25 cellular contexts compared by ENCODE assay signal in genomic region chr19:54506079-54506478, GRCh38. TPM values are rescaled to one million over a fixed set of nuclear protein-coding genes. Genes with fewer than 3 reads are reported as not detected.
DNase-seq lines count a peak whose midpoint lies in the region; ATAC-seq, FAIRE-seq and TF ChIP-seq lines count a peak whose summit lies in the region.
"Had no signal": no experiment of that assay in that cellular context is flagged by ENCODE, and none has a peak within 500 bp of the region (broad histone marks: within the 10 kb centered on the region; RNA-seq: fewer than 3 reads in every experiment).

No MANE protein-coding gene starts in this region.

- no peak overlapping the region for H3K4me3 ChIP-seq in HCT116 (replicated peaks in 1 of 2; ENCODE audit: low read depth in 1 of 2, low read length in 2 of 2)
- H3K4me3 ChIP-seq: GM12878, MG63 had no signal

- peaks cover 0 to 8% of the 10 kb centered on the region in 2 experiments; a peak in 2 of 4 replicates for H3K4me1 ChIP-seq in HCT116 (ENCODE audit: control insufficient read depth in 1 of 2, insufficient read depth in 2 of 2, low read length in 2 of 2)

- H3K36me3 Mint-ChIP-seq in T-helper 2 cell treated with Interferon-gamma antibody and Interleukin-4, amounts not matched to agents 5 μg/mL and 100 μg/mL, for 36 hours (ENCODE audit: low read depth), result peaks cover 4% of the 10 kb centered on the region
- H3K36me3 Mint-ChIP-seq in T-helper 17 cell (ENCODE audit: low read depth), result no peaks in the 10 kb centered on the region
- H3K36me3 Mint-ChIP-seq in natural killer cell treated with Interleukin-12 subunit alpha and Interleukin-12 subunit beta and Interleukin-15 and Interleukin-18, amount 100 ng/mL, for 72 hours, result peaks cover 7% of the 10 kb centered on the region

- CTCF ChIA-PET in HCT116 (lab: Charles Lee), result interaction anchor here (0.6 kb wide), 1 partner anchor 239 kb away, joined by 7 read pairs; no protein-coding TSS in a partner anchor

- H3K36me3 ChIP-seq in HCT116 (ENCODE audit: control insufficient read depth in 1 of 2, insufficient read depth in 2 of 2, low read length in 2 of 2), result no peaks in the 10 kb centered on the region
- H3K36me3 ChIP-seq: MG63 had no signal

- H3K27me3 Mint-ChIP-seq in T-helper 2 cell treated with Interferon-gamma antibody and Interleukin-4, amounts not matched to agents 5 μg/mL and 100 μg/mL, for 36 hours (ENCODE audit: low read depth), result no peaks in the 10 kb centered on the region
- H3K27me3 Mint-ChIP-seq in T-helper 17 cell, result peaks cover 49% of the 10 kb centered on the region
- no peaks in the 10 kb centered on the region for H3K27me3 Mint-ChIP-seq in natural killer cell treated with Interleukin-12 subunit alpha and Interleukin-12 subunit beta and Interleukin-15 and Interleukin-18, amount 100 ng/mL, for 72 hours

- intact Hi-C loops in HCT116 (cut with micrococcal nuclease), result no loop called here

- peaks cover 28% of the 10 kb centered on the region for H3K4me1 Mint-ChIP-seq in T-helper 2 cell treated with Interferon-gamma antibody and Interleukin-4, amounts not matched to agents 5 μg/mL and 100 μg/mL, for 36 hours (ENCODE audit: low read depth)
- peaks cover 9% of the 10 kb centered on the region for H3K4me1 Mint-ChIP-seq in T-helper 17 cell
- H3K4me1 Mint-ChIP-seq in natural killer cell treated with Interleukin-12 subunit alpha and Interleukin-12 subunit beta and Interleukin-15 and Interleukin-18, amount 100 ng/mL, for 72 hours (ENCODE audit: low read depth in 2 of 2), result peaks cover 40 to 55% of the 10 kb centered on the region in 2 donors

- ATAC-seq in HCT116 (no peak), T-helper 17 cell (no peak), HG03565 (IDR thresholded peaks at IDR 0.05; ENCODE audit: unreplicated experiment) (no peak)
- ATAC-seq in natural killer cell treated with Interleukin-12 subunit alpha and Interleukin-12 subunit beta and Interleukin-15 and Interleukin-18, amount 100 ng/mL, for 72 hours, result no peak
- ATAC-seq: GM12878, Panc1 had no signal

- no peak overlapping the region for H3K27ac ChIP-seq in HCT116 (ENCODE audit: low read depth, low read length)
- H3K27ac ChIP-seq: 22Rv1, HL-60 had no signal

- POLR2A ChIA-PET in HCT116 (lab: Charles Lee), result no interaction called here

- no peaks in the 10 kb centered on the region for H3K9me2 ChIP-seq in HCT116 (ENCODE audit: insufficient read depth)

- H3K9me3 ChIP-seq in HCT116 (ENCODE audit: control insufficient read depth in 1 of 2, insufficient read depth in 1 of 2, low read depth in 1 of 2, low read length in 2 of 2) (no peaks in the 10 kb centered on the region), T-helper 17 cell (ENCODE audit: control insufficient read depth, low read length, poor library complexity, severe bottlenecking) (no peaks in the 10 kb centered on the region)
- H3K9me3 ChIP-seq: MG63 had no signal

- no peak overlapping the region for H3K27ac Mint-ChIP-seq in T-helper 2 cell treated with Interferon-gamma antibody and Interleukin-4, amounts not matched to agents 5 μg/mL and 100 μg/mL, for 36 hours
- H3K27ac Mint-ChIP-seq in T-helper 17 cell, result peak overlapping the region; percentile 19
- peak overlapping the region; percentile 30 to 75 for H3K27ac Mint-ChIP-seq in natural killer cell treated with Interleukin-12 subunit alpha and Interleukin-12 subunit beta and Interleukin-15 and Interleukin-18, amount 100 ng/mL, for 72 hours

- RAD21 ChIA-PET in HCT116 (lab: Charles Lee; ENCODE audit: low non-redundant PET in 1 of 2, low total read pairs in 2 of 2, uncharacterized antibody in 2 of 2, unreplicated experiment in 2 of 2), result no interaction called here

- FAIRE-seq in HTR-8/SVneo (lab: Jason Lieb, UNC), result no peak

- H3K4me2 ChIP-seq in HCT116 (ENCODE audit: low read length), result peak overlapping the region; percentile 28; the same call in 1 of the 2 replicates

- H3K4me3 Mint-ChIP-seq in T-helper 2 cell treated with Interferon-gamma antibody and Interleukin-4, amounts not matched to agents 5 μg/mL and 100 μg/mL, for 36 hours, result peak overlapping the region; percentile 3
- no peak overlapping the region for H3K4me3 Mint-ChIP-seq in T-helper 17 cell
- H3K4me3 Mint-ChIP-seq in natural killer cell treated with Interleukin-12 subunit alpha and Interleukin-12 subunit beta and Interleukin-15 and Interleukin-18, amount 100 ng/mL, for 72 hours, result peak overlapping the region; percentile 63

- no peak for TF ChIP-seq RAD21 in HCT116 (IDR thresholded peaks at IDR 0.05; ENCODE audit: low read depth)

- TF ChIP-seq CTCF in HCT116 (IDR thresholded peaks at IDR 0.05 in 2 of 3, conservative IDR thresholded peaks at IDR 0.05 in 1 of 3; ENCODE audit: borderline replicate concordance in 1 of 3, insufficient read depth in 1 of 3, low read depth in 2 of 3, low read length in 2 of 3), result no peak

- no peaks in the 10 kb centered on the region for H3K27me3 ChIP-seq in HCT116 (ENCODE audit: insufficient read depth, low read length)

- H3K79me2 ChIP-seq in HCT116 (ENCODE audit: insufficient read depth, low read length), result no peaks in the 10 kb centered on the region

- no peak for DNase-seq in T-helper 2 cell treated with Interferon-gamma antibody and Interleukin-4, amounts not matched to agents 5 μg/mL and 100 μg/mL, for 36 hours (ENCODE audit: low spot score)
- DNase-seq in T-helper 2 cell (no peak), HCT116 (ENCODE audit: low read depth, low spot score) (no peak), T-helper 17 cell (no peak), ecto neural progenitor cell (ENCODE audit: low spot score) (no peak), HTR-8/SVneo (ENCODE audit: insufficient read length, low spot score) (no peak)
- no peak for DNase-seq in natural killer cell treated with Interleukin-12 subunit alpha and Interleukin-12 subunit beta and Interleukin-15 and Interleukin-18, amount 100 ng/mL, for 72 hours (ENCODE audit: low spot score)
- DNase-seq: AML-193, DMS153, EL, GOT3, IMR-90, MG63, NCI-H1048, NCI-H1436, NCI-H1930, NCI-H226, NCI-H524 treated with DMSO at 0.1 percent for 48 hours, Right ventricle myocardium superior had no signal

- H4K20me1 ChIP-seq in HCT116 (ENCODE audit: insufficient read depth), result no peaks in the 10 kb centered on the region

- no peak overlapping the region for H3K9ac ChIP-seq in HCT116 (ENCODE audit: low read length)

- no peaks in the 10 kb centered on the region for H3K9me3 Mint-ChIP-seq in T-helper 2 cell treated with Interferon-gamma antibody and Interleukin-4, amounts not matched to agents 5 μg/mL and 100 μg/mL, for 36 hours
- H3K9me3 Mint-ChIP-seq in natural killer cell treated with Interleukin-12 subunit alpha and Interleukin-12 subunit beta and Interleukin-15 and Interleukin-18, amount 100 ng/mL, for 72 hours, result no peaks in the 10 kb centered on the region

- BruUV-seq in HCT116 (replicated peaks; lab: Mats Ljungman, UMichigan), result no TSS peak

- H2AFZ ChIP-seq in HCT116 (ENCODE audit: low read depth, low read length, poor library complexity, severe bottlenecking), result no peak overlapping the region

- TF ChIP-seq POLR2A in HCT116 (IDR thresholded peaks at IDR 0.05; ENCODE audit: borderline replicate concordance, extremely low read depth, insufficient read depth, insufficient read length), result no peak

TF ChIP-seq in HCT116, 20 proteins besides CTCF, POLR2A, EP300 and RAD21 (continues in another document):
- TF ChIP-seq EGR1 (IDR thresholded peaks at IDR 0.05; ENCODE audit: low read depth) (no peak), SRF (IDR thresholded peaks at IDR 0.05; ENCODE audit: low read depth) (no peak)
- TF ChIP-seq, protein P1, sequence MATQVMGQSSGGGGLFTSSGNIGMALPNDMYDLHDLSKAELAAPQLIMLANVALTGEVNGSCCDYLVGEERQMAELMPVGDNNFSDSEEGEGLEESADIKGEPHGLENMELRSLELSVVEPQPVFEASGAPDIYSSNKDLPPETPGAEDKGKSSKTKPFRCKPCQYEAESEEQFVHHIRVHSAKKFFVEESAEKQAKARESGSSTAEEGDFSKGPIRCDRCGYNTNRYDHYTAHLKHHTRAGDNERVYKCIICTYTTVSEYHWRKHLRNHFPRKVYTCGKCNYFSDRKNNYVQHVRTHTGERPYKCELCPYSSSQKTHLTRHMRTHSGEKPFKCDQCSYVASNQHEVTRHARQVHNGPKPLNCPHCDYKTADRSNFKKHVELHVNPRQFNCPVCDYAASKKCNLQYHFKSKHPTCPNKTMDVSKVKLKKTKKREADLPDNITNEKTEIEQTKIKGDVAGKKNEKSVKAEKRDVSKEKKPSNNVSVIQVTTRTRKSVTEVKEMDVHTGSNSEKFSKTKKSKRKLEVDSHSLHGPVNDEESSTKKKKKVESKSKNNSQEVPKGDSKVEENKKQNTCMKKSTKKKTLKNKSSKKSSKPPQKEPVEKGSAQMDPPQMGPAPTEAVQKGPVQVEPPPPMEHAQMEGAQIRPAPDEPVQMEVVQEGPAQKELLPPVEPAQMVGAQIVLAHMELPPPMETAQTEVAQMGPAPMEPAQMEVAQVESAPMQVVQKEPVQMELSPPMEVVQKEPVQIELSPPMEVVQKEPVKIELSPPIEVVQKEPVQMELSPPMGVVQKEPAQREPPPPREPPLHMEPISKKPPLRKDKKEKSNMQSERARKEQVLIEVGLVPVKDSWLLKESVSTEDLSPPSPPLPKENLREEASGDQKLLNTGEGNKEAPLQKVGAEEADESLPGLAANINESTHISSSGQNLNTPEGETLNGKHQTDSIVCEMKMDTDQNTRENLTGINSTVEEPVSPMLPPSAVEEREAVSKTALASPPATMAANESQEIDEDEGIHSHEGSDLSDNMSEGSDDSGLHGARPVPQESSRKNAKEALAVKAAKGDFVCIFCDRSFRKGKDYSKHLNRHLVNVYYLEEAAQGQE (IDR thresholded peaks at IDR 0.05; ENCODE audit: low read depth), result no peak

RNA-seq across cellular contexts. Expression of gene LAIR2, which starts 3.4 kb away (rescaled TPM):
- total RNA-seq in HCT116 (2021; ENCODE audit: unreplicated experiment), result not detected
- polyA plus RNA-seq in HCT116 (2012), result not detected in 2 replicates
- total RNA-seq in T-helper 17 cell, result 1 to 10 TPM in 1 of 2 donors, under 1 TPM in 1; 0.94 to 1.7 TPM
- total RNA-seq in natural killer cell treated with Interleukin-12 subunit alpha and Interleukin-12 subunit beta and Interleukin-15 and Interleukin-18, amount 100 ng/mL, for 72 hours, result 10 to 100 TPM; 18.4 to 48.0 TPM
- total RNA-seq: GM12878, HT1080, IMR-90, Right ventricle myocardium superior had no signal
- polyA plus RNA-seq: GM12878, IMR-90 had no signal

RNA-seq across cellular contexts. Expression of gene CDC42EP5, which starts 33.0 kb away (rescaled TPM):
- 0.64 TPM for total RNA-seq in HCT116 (2021; ENCODE audit: unreplicated experiment)
- 0.75 and 0.91 TPM in 2 replicates for polyA plus RNA-seq in HCT116 (2012)
- total RNA-seq in T-helper 17 cell, result not detected
- total RNA-seq in natural killer cell treated with Interleukin-12 subunit alpha and Interleukin-12 subunit beta and Interleukin-15 and Interleukin-18, amount 100 ng/mL, for 72 hours, result not detected

RNA-seq across cellular contexts. Expression of gene LENG9, which starts 42.5 kb away (rescaled TPM):
- 9.0 TPM for total RNA-seq in HCT116 (2021; ENCODE audit: unreplicated experiment)
- 4.9 and 6.4 TPM in 2 replicates for polyA plus RNA-seq in HCT116 (2012)
- total RNA-seq in T-helper 17 cell, result 1 to 10 TPM; 4.4 to 6.0 TPM
- 1 to 10 TPM; 6.0 to 9.9 TPM for total RNA-seq in natural killer cell treated with Interleukin-12 subunit alpha and Interleukin-12 subunit beta and Interleukin-15 and Interleukin-18, amount 100 ng/mL, for 72 hours

RNA-seq across cellular contexts. Expression of gene LENG8, which starts 57.1 kb away (rescaled TPM):
- total RNA-seq in HCT116 (2021; ENCODE audit: unreplicated experiment) (196 TPM), T-helper 17 cell (100 to 1,000 TPM; 471 to 480 TPM)
- 108 and 110 TPM in 2 replicates for polyA plus RNA-seq in HCT116 (2012)
- 100 to 1,000 TPM; 205 to 292 TPM for total RNA-seq in natural killer cell treated with Interleukin-12 subunit alpha and Interleukin-12 subunit beta and Interleukin-15 and Interleukin-18, amount 100 ng/mL, for 72 hours

Comparison
In these comparisons a context has a peak if more than half of its experiments do, and no peak if none do; other contexts are left out.
1. RNA of gene LAIR2, which starts 3.4 kb away (total RNA-seq): 18.4 to 48.0 TPM in natural killer cell treated with Interleukin-12 subunit alpha and Interleukin-12 subunit beta and Interleukin-15 and Interleukin-18, amount 100 ng/mL, for 72 hours; 0.94 to 1.7 TPM in T-helper 17 cell and not detected in HCT116 (single experiment); every median in the first group is over 4 times any median in the second.